In the genomic region with DNA sequence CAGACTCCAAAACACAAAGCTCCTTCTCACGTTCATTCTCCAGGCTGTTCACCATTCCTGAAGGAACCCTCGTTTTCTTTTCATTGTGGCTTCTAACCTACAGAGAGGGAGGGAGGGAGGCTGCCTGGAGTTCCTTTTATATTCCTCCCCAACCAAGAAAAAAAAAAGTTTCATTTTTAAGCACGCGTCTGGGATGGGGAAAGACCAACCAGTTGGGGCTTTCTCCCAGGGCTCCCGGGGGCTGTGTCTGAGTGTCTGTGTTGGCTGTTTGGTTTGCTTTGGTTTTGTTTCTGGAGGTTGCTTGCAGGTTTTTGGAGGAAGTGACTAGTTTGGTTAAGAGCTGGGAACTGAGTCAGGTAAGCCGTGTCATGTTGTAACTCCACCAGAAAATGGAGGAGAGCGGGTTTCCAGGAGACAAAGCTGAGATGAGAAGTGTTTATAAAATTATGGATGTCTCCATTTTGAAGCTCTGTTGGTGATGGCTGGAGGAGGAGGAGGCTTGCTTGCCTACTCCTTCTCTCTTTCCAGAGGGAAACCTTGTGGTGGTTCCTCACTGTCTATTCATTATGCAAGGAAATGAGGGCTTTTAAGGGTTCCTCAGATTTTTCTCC, we compare ENCODE assay signal across 1 cellular context.
TF ChIP-seq lines count a peak whose summit lies in the region.

No MANE protein-coding gene starts in this region.

TF ChIP-seq in IMR-90, 13 proteins besides CTCF, POLR2A, EP300 and RAD21:
- TF ChIP-seq, protein P1, sequence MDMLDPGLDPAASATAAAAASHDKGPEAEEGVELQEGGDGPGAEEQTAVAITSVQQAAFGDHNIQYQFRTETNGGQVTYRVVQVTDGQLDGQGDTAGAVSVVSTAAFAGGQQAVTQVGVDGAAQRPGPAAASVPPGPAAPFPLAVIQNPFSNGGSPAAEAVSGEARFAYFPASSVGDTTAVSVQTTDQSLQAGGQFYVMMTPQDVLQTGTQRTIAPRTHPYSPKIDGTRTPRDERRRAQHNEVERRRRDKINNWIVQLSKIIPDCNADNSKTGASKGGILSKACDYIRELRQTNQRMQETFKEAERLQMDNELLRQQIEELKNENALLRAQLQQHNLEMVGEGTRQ (IDR thresholded peaks at IDR 0.05; ENCODE audit: low read depth, low read length), result no peak
- TF ChIP-seq RCOR1 (IDR thresholded peaks at IDR 0.05; ENCODE audit: insufficient replicate concordance, low read length) (no peak), BHLHE40 (IDR thresholded peaks at IDR 0.05; ENCODE audit: low read depth, low read length) (no peak), FOS (IDR thresholded peaks at IDR 0.05; ENCODE audit: low read depth, low read length) (no peak), RFX5 (IDR thresholded peaks at IDR 0.05; ENCODE audit: low read depth, low read length) (no peak), MXI1 (IDR thresholded peaks at IDR 0.05; ENCODE audit: borderline replicate concordance, low read depth, low read length) (no peak), NFE2L2 (IDR thresholded peaks at IDR 0.05; ENCODE audit: low read depth, low read length) (no peak)
- TF ChIP-seq, protein P2, sequence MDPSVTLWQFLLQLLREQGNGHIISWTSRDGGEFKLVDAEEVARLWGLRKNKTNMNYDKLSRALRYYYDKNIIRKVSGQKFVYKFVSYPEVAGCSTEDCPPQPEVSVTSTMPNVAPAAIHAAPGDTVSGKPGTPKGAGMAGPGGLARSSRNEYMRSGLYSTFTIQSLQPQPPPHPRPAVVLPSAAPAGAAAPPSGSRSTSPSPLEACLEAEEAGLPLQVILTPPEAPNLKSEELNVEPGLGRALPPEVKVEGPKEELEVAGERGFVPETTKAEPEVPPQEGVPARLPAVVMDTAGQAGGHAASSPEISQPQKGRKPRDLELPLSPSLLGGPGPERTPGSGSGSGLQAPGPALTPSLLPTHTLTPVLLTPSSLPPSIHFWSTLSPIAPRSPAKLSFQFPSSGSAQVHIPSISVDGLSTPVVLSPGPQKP (IDR thresholded peaks at IDR 0.05; ENCODE audit: borderline replicate concordance, low read depth, low read length), result no peak
